In the genomic region with DNA sequence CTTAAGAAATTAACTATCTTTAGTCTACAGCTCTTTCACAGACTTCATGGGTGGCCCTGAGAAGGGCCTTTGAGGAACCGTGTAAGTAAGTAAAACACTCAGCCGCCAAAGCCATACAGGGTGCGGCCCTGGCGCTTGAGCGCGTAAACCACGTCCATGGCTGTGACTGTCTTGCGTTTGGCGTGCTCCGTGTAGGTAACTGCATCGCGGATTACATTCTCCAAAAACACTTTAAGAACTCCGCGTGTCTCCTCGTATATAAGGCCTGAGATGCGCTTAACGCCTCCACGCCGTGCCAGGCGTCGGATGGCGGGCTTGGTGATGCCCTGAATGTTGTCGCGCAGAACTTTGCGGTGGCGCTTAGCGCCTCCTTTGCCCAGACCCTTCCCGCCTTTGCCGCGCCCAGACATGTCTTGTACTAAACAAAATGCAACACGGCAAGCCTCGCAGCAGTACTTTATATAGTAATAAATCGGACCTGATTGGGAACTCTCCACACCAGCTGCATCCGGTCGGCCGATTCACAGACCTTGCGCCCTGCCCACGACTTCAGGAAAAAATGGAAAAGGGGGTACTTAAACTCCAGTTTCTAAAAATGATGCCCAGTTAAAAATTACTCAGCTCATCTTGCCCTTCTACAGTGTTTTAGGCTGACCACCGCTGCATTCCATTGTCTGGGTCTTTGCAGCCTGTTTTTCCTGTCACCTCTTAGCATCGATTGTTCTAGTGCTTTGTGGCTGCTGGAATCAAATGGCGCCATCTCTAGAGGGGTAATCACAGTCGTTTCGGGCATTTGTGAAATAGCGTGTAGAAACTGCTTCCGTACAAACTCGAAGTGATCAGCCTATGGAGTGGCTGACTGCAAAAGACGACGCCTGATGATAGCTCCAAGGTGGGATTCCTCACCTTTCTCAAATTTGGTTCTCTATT, we compare ENCODE assay signal across 7 cellular contexts. TPM values are rescaled to one million over a fixed set of nuclear protein-coding genes. Genes with fewer than 3 reads are reported as not detected.
A peak's percentile ranks its signal among the peaks of the same experiment; 100 is the strongest.
DNase-seq lines count a peak whose midpoint lies in the region; ATAC-seq and TF ChIP-seq lines count a peak whose summit lies in the region.

No MANE protein-coding gene starts in this region.

- intact Hi-C loops in adrenal gland (cut with DNase I), result no loop called here
- intact Hi-C loops in right cardiac atrium (cut with DNase I), result no loop called here
- intact Hi-C loops in gastrocnemius medialis (cut with DNase I; ENCODE audit: low total_unique reads), result loop anchor here (2.0 kb wide), 1 partner anchor 19 kb away; a partner anchor contains a TSS

- in situ Hi-C loops in gastrocnemius medialis (cut with MboI; ENCODE audit: low sequenced_read_pairs in 4 of 4), result no loop called here

- H3K27ac ChIP-seq in HUES64 (ENCODE audit: low read depth, low read length) (peak overlapping the region; percentile 86), adrenal gland (peak overlapping the region; percentile 14 to 95 (median 68)), right cardiac atrium (ENCODE audit: low read length) (peak overlapping the region; percentile 37), gastrocnemius medialis (peak overlapping the region in 3 of 4 donors; percentile 4 to 34 (median 4))

- 68% methylated on average over 48 of the region's 48 CpGs for WGBS in HUES64
- WGBS in adrenal gland, 4 donors, result 11 to 16% (median 13%) methylated on average over 37 to 48 of the region's 48 CpGs
- 2% methylated on average over 48 of the region's 48 CpGs for WGBS in right cardiac atrium

- TF ChIP-seq POLR2A in adrenal gland (IDR thresholded peaks at IDR 0.05) (peak; percentile 59 to 63), gastrocnemius medialis (IDR thresholded peaks at IDR 0.05) (peak in 1 of 2 donors; percentile 17)

- H3K27me3 ChIP-seq in HUES64 (ENCODE audit: insufficient read depth, low read length) (no peaks in the 10 kb centered on the region), adrenal gland (peaks cover 11% of the 10 kb centered on the region), right cardiac atrium (ENCODE audit: control insufficient read depth, insufficient read depth) (no peaks in the 10 kb centered on the region), gastrocnemius medialis (peaks cover 61 to 71% (median 64%) of the 10 kb centered on the region in 3 donors)

- peak in 6 of 7 donors; percentile 40 to 76 (median 54) for DNase-seq in adrenal gland
- DNase-seq in right cardiac atrium, result peak; percentile 36 to 79 (median 71)
- no peak for DNase-seq in gastrocnemius medialis
- no peak for DNase-seq in NCI-H82 (lab: John Stamatoyannopoulos, UW)

- peak overlapping the region; percentile 98 for H3K9ac ChIP-seq in HUES64 (ENCODE audit: low read depth, low read length)

- H3K4me3 ChIP-seq in HUES64 (ENCODE audit: low read length) (peak overlapping the region; percentile 74), adrenal gland (peak overlapping the region; percentile 11 to 85 (median 48)), right cardiac atrium (ENCODE audit: low read length) (peak overlapping the region; percentile 87), gastrocnemius medialis (peak overlapping the region; percentile 46 to 54 (median 50))

- TF ChIP-seq CTCF in adrenal gland (IDR thresholded peaks at IDR 0.05) (no peak), gastrocnemius medialis (IDR thresholded peaks at IDR 0.05 in 4 of 5, conservative IDR thresholded peaks at IDR 0.05 in 1 of 5) (no peak)

- ATAC-seq in GM18861 (IDR thresholded peaks at IDR 0.05; ENCODE audit: unreplicated experiment) (peak; percentile 24), SK-N-SH treated with all-trans-retinoic acid at 6 μM for 48 hours (peak; percentile 66), right cardiac atrium (peak; percentile 67 to 75), gastrocnemius medialis (peak; percentile 21 to 23)

- H3K9me3 ChIP-seq in HUES64 (ENCODE audit: insufficient read depth, low read depth, low read length) (no peaks in the 10 kb centered on the region), adrenal gland (replicated peaks in 1 of 3) (no peaks in the 10 kb centered on the region), right cardiac atrium (ENCODE audit: control insufficient read depth, low read length) (no peaks in the 10 kb centered on the region), gastrocnemius medialis (no peaks in the 10 kb centered on the region)

- H3K4me1 ChIP-seq in HUES64 (ENCODE audit: insufficient read depth, low read length) (peaks cover 7% of the 10 kb centered on the region), adrenal gland (replicated peaks in 1 of 2) (peaks cover 0 to 4% of the 10 kb centered on the region in 2 donors), right cardiac atrium (ENCODE audit: control insufficient read depth, insufficient read depth, low read length) (no peaks in the 10 kb centered on the region), gastrocnemius medialis (peaks cover 11 to 20% of the 10 kb centered on the region in 2 donors)

- no peaks in the 10 kb centered on the region for H3K36me3 ChIP-seq in HUES64 (ENCODE audit: insufficient read depth, low read length)
- H3K36me3 ChIP-seq in adrenal gland (replicated peaks in 1 of 2), result no peaks in the 10 kb centered on the region
- H3K36me3 ChIP-seq in gastrocnemius medialis, result no peaks in the 10 kb centered on the region

TF ChIP-seq in SK-N-SH treated with all-trans-retinoic acid at 6 μM for 48 hours, 23 proteins besides CTCF, POLR2A, EP300 and RAD21:
- TF ChIP-seq RARB (CRISPR knock-in tag; IDR thresholded peaks at IDR 0.05) (no peak; the same call in 1 of the 2 replicates), BACH2 (CRISPR knock-in tag; IDR thresholded peaks at IDR 0.05; ENCODE audit: borderline replicate concordance) (no peak), GLIS3 (CRISPR knock-in tag; IDR thresholded peaks at IDR 0.05) (peak; percentile 69), ZFP3 (CRISPR knock-in tag; IDR thresholded peaks at IDR 0.05) (peak; percentile 41; the same call in 1 of the 2 replicates)
- TF ChIP-seq, protein P1, sequence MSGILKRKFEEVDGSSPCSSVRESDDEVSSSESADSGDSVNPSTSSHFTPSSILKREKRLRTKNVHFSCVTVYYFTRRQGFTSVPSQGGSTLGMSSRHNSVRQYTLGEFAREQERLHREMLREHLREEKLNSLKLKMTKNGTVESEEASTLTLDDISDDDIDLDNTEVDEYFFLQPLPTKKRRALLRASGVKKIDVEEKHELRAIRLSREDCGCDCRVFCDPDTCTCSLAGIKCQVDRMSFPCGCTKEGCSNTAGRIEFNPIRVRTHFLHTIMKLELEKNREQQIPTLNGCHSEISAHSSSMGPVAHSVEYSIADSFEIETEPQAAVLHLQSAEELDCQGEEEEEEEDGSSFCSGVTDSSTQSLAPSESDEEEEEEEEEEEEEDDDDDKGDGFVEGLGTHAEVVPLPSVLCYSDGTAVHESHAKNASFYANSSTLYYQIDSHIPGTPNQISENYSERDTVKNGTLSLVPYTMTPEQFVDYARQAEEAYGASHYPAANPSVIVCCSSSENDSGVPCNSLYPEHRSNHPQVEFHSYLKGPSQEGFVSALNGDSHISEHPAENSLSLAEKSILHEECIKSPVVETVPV (CRISPR knock-in tag; IDR thresholded peaks at IDR 0.05), result peak; percentile 64; the same call in 1 of the 2 replicates

RNA-seq across cellular contexts. Expression of a gene that starts 38.8 kb away (rescaled TPM):
- not detected for polyA plus RNA-seq in HUES64 (2013, experiment 1 of 2)
- polyA plus RNA-seq in HUES64 (2013, experiment 2 of 2), result not detected
- total RNA-seq in adrenal gland, result not detected
- polyA plus RNA-seq in adrenal gland, result not detected
- total RNA-seq in right cardiac atrium, result not detected
- not detected for polyA plus RNA-seq in right cardiac atrium
- not detected for total RNA-seq in gastrocnemius medialis

Comparison
In these comparisons a context has a peak if more than half of its experiments do, and no peak if none do; other contexts are left out.
1. H3K27ac ChIP-seq: peak in every context shown above with its lines; median percentile 86 in HUES64; 68 in adrenal gland; 37 in right cardiac atrium; 4 in gastrocnemius medialis.
2. DNase-seq: peak in adrenal gland (6 of 7) and right cardiac atrium (3 of 3); none in gastrocnemius medialis (0 of 2) and NCI-H82 (single experiment).
3. Peak in every context shown above with its lines, with median percentiles within 50 percentile points of each other: ATAC-seq and H3K4me3 ChIP-seq.